In the genomic region with DNA sequence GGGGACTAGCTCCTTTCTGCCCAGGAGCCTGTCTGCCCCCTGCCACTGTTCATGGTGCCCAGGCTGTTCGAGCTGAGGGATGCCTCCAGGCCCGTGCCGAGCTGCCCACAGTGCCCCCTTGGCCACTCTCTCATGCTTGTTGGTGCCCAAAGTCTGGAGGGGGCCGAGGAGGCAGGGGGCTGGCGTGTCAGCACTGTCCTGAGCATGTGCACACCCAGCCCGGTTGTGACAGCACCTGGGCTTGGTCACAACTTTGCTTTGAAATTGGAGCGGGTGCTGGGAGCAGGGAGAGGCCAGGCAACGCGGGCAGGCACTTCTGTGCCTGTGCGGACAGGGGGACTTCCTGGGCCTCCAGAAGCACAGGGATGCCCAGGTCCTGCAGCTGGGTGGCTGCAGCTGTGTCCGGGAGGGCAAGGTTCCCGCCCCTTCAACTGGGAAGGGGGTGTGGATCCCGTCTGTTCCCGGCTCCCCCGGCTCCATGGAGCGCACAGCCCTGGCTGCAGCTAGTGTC, we compare ENCODE assay signal across 1 cellular context.
TF ChIP-seq lines count a peak whose summit lies in the region.

No MANE protein-coding gene starts in this region.

TF ChIP-seq in HepG2, 621 proteins besides CTCF, POLR2A, EP300 and RAD21:
- TF ChIP-seq JUNB (CRISPR knock-in tag; IDR thresholded peaks at IDR 0.05; ENCODE audit: borderline replicate concordance) = no peak
- no peak for TF ChIP-seq SRF (IDR thresholded peaks at IDR 0.05; ENCODE audit: low read depth, low read length)
- TF ChIP-seq IKZF4 (CRISPR knock-in tag; IDR thresholded peaks at IDR 0.05; ENCODE audit: borderline replicate concordance, low read depth, not compliant biosample characterization) = no peak
- TF ChIP-seq, protein P1, sequence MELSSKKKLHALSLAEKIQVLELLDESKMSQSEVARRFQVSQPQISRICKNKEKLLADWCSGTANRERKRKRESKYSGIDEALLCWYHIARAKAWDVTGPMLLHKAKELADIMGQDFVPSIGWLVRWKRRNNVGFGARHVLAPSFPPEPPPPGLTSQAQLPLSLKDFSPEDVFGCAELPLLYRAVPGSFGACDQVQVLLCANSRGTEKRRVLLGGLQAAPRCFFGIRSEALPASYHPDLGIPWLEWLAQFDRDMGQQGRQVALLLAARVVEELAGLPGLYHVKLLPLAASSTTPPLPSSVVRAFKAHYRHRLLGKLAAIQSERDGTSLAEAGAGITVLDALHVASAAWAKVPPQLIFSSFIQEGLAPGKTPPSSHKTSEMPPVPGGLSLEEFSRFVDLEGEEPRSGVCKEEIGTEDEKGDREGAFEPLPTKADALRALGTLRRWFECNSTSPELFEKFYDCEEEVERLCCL (CRISPR knock-in tag; IDR thresholded peaks at IDR 0.05; ENCODE audit: borderline replicate concordance) = no peak
- no peak for TF ChIP-seq MBD4 (IDR thresholded peaks at IDR 0.05; ENCODE audit: borderline replicate concordance, low read length)
- no peak for TF ChIP-seq ZC3H4 (CRISPR knock-in tag; IDR thresholded peaks at IDR 0.05; ENCODE audit: borderline replicate concordance)
- no peak for TF ChIP-seq GABPB1 (CRISPR knock-in tag; IDR thresholded peaks at IDR 0.05)
TF ChIP-seq in HepG2: peak in this region for 0.
